3 cellular contexts compared by ENCODE assay signal in the genomic region with DNA sequence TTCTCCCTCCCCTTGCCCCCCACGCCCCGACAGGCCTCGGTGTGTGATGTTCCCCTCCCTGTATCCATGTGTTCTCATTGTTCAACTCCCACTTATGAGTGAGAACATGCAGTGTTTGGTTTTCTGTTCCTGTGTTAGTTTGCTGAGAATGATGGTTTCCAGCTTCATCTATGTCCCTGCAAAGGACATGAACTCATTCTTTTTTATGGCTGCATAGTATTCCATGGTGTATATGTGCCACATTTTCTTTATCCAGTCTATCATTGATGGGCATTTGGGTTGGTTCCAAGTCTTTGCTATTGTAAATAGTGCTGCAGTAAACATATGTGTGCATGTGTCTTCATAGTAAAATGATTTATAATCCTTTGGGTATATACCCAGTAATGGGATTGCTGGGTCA. TPM values are rescaled to one million over a fixed set of nuclear protein-coding genes. Genes with fewer than 3 reads are reported as not detected.
A peak's percentile ranks its signal among the peaks of the same experiment; 100 is the strongest.
DNase-seq lines count a peak whose midpoint lies in the region; TF ChIP-seq lines count a peak whose summit lies in the region.
"Not testable (repeated sequence)": the region's sequence is repeated elsewhere in the genome, so short reads cannot be mapped to it uniquely, and the experiment has no call there.
"Had no signal": no experiment of that assay in that cellular context is flagged by ENCODE, and none has a peak within 500 bp of the region (broad histone marks: within the 10 kb centered on the region; RNA-seq: fewer than 3 reads in every experiment).

No MANE protein-coding gene starts in this region.

- TF ChIP-seq CTCF in HEK293 (tag by site-specific recombination; IDR thresholded peaks at IDR 0.05); dorsolateral prefrontal cortex (IDR thresholded peaks at IDR 0.05 in 54 of 56, conservative IDR thresholded peaks at IDR 0.05 in 2 of 56; ENCODE audit: low read depth in 1 of 56, partially characterized antibody in 56 of 56): not testable (repeated sequence)

- CTCF ChIA-PET in HEK293 (lab: Yijun Ruan, JAX), result not testable (repeated sequence)

- intact Hi-C loops in dorsolateral prefrontal cortex (cut with DNase I), result not testable (repeated sequence)

- POLR2A ChIA-PET in HEK293 (lab: Yijun Ruan, JAX), result not testable (repeated sequence)

- H3K27ac ChIP-seq in HEK293 (ENCODE audit: extremely low read depth, low read depth, low read length), result not testable (repeated sequence)
- peak overlapping the region in 36 of 59 donors; percentile 8 to 79 (median 59) for H3K27ac ChIP-seq in dorsolateral prefrontal cortex

- H3K4me3 ChIP-seq in HEK293 (ENCODE audit: low read depth, low read length); dorsolateral prefrontal cortex: not testable (repeated sequence)

- H3K36me3 ChIP-seq in HEK293 (ENCODE audit: control insufficient read depth in 2 of 2, insufficient read depth in 1 of 2, low read length in 2 of 2), result not testable (repeated sequence)

- H3K27me3 ChIP-seq in dorsolateral prefrontal cortex, result not testable (repeated sequence)

- H3K4me1 ChIP-seq in HEK293 (ENCODE audit: control insufficient read depth, insufficient read depth, low read length), result not testable (repeated sequence)

- DNase-seq in dorsolateral prefrontal cortex, result not testable (repeated sequence)

- H3K9me3 ChIP-seq in HEK293 (ENCODE audit: control insufficient read depth, insufficient read depth, low read depth, low read length), result not testable (repeated sequence)

TF ChIP-seq in HEK293, 187 proteins besides CTCF, POLR2A, EP300 and RAD21:
- TF ChIP-seq ZNF146 (tag by site-specific recombination; IDR thresholded peaks at IDR 0.05), result peak; percentile 93

RNA-seq across cellular contexts. Expression of a gene that starts 38.9 kb away (rescaled TPM):
- total RNA-seq in dorsolateral prefrontal cortex, result 10 to 100 TPM; 23.5 to 64.8 (median 43.0) TPM
- total RNA-seq: Caco-2 had no signal
